In the genomic region with DNA sequence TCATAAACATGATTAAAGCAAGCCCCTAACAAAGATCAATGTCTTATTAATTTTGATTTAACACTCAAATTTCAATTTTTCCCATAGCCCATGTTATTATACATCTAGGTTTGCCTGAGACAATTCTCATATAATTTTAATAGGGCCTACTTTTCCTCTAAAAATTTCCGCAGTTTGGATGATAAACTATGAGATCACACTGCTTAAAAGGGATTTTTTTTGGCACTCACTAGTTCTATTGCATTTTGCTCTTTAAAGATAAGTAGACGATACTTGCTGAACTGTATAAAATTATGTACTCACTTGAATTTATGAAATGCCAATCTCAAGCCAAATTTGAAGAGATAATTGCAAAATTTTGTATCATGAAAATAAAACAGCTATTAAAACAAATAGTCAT, we compare ENCODE assay signal across 19 cellular contexts.
"Had no signal": no experiment of that assay in that cellular context is flagged by ENCODE, and none has a peak within 500 bp of the region (broad histone marks: within the 10 kb centered on the region; RNA-seq: fewer than 3 reads in every experiment).

No MANE protein-coding gene starts in this region.

- H3K36me3 ChIP-seq: gastroesophageal sphincter, heart left ventricle, left lung, vagina had no signal

- H3K9me3 ChIP-seq: body of pancreas, gastroesophageal sphincter, heart left ventricle, left lung, vagina had no signal

- DNase-seq: activated CD4-positive, alpha-beta T cell treated with anti-CD3 and anti-CD28 coated beads, Interleukin-2, amount 10 ng/mL, durations not matched to agents 24 days and 14 days; activated CD8-positive, alpha-beta T cell treated with anti-CD3 and anti-CD28 coated beads for 36 hours; activated naive CD4-positive, alpha-beta T cell; activated naive CD8-positive, alpha-beta T cell treated with anti-CD3 and anti-CD28 coated beads for 36 hours; activated T-cell treated with anti-CD3 and anti-CD28 coated beads, Interleukin-2, amount 50 U/mL, for 1 hour; amygdala; body of pancreas; caudate nucleus; dorsolateral prefrontal cortex; heart left ventricle; left lung; occipital lobe; stimulated activated naive CD8-positive, alpha-beta T cell treated with anti-CD3 and anti-CD28 coated beads, Interleukin-15, Interleukin-2, amounts not matched to agents 100 U/mL and 50 U/mL, for 24 hours; substantia nigra; T-helper 9 cell; trophoblast cell had no signal

- H3K4me3 ChIP-seq: body of pancreas, dorsolateral prefrontal cortex, gastroesophageal sphincter, heart left ventricle, left lung, vagina had no signal

- ATAC-seq: activated CD8-positive, alpha-beta T cell treated with anti-CD3 and anti-CD28 coated beads for 36 hours; activated T-helper 17 cell treated with anti-CD3 and anti-CD28 coated beads, Interleukin-2, amount 50 U/mL, for 72 hours; body of pancreas; stimulated activated naive CD8-positive, alpha-beta T cell treated with anti-CD3 and anti-CD28 coated beads, Interleukin-15, Interleukin-2, amounts not matched to agents 100 U/mL and 50 U/mL, for 24 hours had no signal

- H3K4me1 ChIP-seq: body of pancreas, left lung, vagina had no signal

- H3K27ac ChIP-seq: body of pancreas, vagina had no signal

- H3K27me3 ChIP-seq: body of pancreas, dorsolateral prefrontal cortex, gastroesophageal sphincter, heart left ventricle, left lung, vagina had no signal
